Comparison of ENCODE assay signal across 1 cellular context in the genomic region with DNA sequence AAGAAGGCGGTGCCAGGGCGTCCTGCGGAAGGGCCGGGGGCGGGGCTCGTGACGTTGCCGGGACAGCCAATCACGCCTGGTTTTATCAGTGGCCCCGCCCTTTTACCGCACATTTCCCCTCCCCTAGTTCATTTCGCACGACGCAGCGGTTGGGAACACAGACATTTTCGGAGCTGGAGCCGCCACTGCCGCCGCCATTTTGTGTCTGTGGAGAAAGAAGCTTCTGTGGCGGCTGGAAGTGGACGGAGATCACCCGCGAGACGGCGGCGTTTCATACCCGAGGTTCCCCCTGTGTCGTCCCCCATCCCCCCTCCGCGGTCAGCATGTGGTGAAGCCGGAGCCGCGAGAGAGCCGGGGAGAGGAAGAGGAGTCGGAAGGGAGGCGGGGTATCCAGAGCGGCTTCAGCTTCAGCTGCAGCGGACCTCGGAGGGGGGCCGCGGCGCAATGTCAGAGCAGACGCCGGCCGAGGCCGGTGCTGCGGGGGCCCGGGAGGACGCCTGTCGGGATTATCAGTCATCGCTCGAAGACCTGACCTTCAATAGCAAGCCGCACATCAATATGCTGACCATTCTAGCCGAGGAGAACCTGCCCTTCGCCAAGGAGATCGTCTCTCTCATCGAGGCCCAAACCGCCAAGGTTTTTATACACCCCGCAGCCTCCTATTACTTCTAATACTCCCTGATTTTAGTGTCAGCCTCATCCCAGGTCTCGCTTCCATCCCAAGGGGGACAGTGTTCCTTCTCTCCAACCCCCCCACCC.
A peak's percentile ranks its signal among the peaks of the same experiment; 100 is the strongest.
TF ChIP-seq lines count a peak whose summit lies in the region.

A gene with protein sequence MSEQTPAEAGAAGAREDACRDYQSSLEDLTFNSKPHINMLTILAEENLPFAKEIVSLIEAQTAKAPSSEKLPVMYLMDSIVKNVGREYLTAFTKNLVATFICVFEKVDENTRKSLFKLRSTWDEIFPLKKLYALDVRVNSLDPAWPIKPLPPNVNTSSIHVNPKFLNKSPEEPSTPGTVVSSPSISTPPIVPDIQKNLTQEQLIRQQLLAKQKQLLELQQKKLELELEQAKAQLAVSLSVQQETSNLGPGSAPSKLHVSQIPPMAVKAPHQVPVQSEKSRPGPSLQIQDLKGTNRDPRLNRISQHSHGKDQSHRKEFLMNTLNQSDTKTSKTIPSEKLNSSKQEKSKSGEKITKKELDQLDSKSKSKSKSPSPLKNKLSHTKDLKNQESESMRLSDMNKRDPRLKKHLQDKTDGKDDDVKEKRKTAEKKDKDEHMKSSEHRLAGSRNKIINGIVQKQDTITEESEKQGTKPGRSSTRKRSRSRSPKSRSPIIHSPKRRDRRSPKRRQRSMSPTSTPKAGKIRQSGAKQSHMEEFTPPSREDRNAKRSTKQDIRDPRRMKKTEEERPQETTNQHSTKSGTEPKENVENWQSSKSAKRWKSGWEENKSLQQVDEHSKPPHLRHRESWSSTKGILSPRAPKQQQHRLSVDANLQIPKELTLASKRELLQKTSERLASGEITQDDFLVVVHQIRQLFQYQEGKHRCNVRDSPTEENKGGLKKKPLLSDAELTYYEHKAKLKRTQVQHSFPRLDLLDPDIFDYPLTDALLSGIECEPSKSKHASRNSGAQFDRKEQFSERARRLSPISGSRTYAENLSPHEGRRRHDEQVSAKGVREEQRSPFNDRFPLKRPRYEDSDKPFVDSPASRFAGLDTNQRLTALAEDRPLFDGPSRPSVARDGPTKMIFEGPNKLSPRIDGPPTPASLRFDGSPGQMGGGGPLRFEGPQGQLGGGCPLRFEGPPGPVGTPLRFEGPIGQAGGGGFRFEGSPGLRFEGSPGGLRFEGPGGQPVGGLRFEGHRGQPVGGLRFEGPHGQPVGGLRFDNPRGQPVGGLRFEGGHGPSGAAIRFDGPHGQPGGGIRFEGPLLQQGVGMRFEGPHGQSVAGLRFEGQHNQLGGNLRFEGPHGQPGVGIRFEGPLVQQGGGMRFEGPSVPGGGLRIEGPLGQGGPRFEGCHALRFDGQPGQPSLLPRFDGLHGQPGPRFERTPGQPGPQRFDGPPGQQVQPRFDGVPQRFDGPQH (N-terminal part only) (plus strand): TSS at position 136 of the 759 bp plus-strand sequence. CDS start 309 bp downstream, at position 445.

TF ChIP-seq in HepG2, 621 proteins besides CTCF, POLR2A, EP300 and RAD21 (continued from another document and continues in another):
- TF ChIP-seq, protein P1, sequence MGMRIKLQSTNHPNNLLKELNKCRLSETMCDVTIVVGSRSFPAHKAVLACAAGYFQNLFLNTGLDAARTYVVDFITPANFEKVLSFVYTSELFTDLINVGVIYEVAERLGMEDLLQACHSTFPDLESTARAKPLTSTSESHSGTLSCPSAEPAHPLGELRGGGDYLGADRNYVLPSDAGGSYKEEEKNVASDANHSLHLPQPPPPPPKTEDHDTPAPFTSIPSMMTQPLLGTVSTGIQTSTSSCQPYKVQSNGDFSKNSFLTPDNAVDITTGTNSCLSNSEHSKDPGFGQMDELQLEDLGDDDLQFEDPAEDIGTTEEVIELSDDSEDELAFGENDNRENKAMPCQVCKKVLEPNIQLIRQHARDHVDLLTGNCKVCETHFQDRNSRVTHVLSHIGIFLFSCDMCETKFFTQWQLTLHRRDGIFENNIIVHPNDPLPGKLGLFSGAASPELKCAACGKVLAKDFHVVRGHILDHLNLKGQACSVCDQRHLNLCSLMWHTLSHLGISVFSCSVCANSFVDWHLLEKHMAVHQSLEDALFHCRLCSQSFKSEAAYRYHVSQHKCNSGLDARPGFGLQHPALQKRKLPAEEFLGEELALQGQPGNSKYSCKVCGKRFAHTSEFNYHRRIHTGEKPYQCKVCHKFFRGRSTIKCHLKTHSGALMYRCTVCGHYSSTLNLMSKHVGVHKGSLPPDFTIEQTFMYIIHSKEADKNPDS (CRISPR knock-in tag; IDR thresholded peaks at IDR 0.05) = no peak
- no peak for TF ChIP-seq ZBTB7A (CRISPR knock-in tag; IDR thresholded peaks at IDR 0.05)
- no peak for TF ChIP-seq ZNF850 (CRISPR knock-in tag; conservative IDR thresholded peaks at IDR 0.05)
- no peak for TF ChIP-seq GABPA (IDR thresholded peaks at IDR 0.05; ENCODE audit: low read depth, low read length)
- peak; percentile 77; the same call in 1 of the 2 replicates for TF ChIP-seq GABPA (CRISPR knock-in tag; IDR thresholded peaks at IDR 0.05; ENCODE audit: low read depth)
- TF ChIP-seq, protein P2, sequence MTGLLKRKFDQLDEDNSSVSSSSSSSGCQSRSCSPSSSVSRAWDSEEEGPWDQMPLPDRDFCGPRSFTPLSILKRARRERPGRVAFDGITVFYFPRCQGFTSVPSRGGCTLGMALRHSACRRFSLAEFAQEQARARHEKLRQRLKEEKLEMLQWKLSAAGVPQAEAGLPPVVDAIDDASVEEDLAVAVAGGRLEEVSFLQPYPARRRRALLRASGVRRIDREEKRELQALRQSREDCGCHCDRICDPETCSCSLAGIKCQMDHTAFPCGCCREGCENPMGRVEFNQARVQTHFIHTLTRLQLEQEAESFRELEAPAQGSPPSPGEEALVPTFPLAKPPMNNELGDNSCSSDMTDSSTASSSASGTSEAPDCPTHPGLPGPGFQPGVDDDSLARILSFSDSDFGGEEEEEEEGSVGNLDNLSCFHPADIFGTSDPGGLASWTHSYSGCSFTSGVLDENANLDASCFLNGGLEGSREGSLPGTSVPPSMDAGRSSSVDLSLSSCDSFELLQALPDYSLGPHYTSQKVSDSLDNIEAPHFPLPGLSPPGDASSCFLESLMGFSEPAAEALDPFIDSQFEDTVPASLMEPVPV (CRISPR knock-in tag; IDR thresholded peaks at IDR 0.05) = 0 out of 2 replicates have a peak, but pooled peaks have one; percentile 6
- peak; percentile 50; the same call in 1 of the 2 replicates for TF ChIP-seq MYC (CRISPR knock-in tag; IDR thresholded peaks at IDR 0.05; ENCODE audit: borderline replicate concordance)
- TF ChIP-seq ZNF598 (CRISPR knock-in tag; IDR thresholded peaks at IDR 0.05; ENCODE audit: borderline replicate concordance) = peak; percentile 22; the same call in 1 of the 2 replicates
- TF ChIP-seq, protein P3, sequence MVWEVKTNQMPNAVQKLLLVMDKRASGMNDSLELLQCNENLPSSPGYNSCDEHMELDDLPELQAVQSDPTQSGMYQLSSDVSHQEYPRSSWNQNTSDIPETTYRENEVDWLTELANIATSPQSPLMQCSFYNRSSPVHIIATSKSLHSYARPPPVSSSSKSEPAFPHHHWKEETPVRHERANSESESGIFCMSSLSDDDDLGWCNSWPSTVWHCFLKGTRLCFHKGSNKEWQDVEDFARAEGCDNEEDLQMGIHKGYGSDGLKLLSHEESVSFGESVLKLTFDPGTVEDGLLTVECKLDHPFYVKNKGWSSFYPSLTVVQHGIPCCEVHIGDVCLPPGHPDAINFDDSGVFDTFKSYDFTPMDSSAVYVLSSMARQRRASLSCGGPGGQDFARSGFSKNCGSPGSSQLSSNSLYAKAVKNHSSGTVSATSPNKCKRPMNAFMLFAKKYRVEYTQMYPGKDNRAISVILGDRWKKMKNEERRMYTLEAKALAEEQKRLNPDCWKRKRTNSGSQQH (CRISPR knock-in tag; IDR thresholded peaks at IDR 0.05; ENCODE audit: low read depth) = peak; percentile 64; the same call in 1 of the 2 replicates
- TF ChIP-seq, protein P4, sequence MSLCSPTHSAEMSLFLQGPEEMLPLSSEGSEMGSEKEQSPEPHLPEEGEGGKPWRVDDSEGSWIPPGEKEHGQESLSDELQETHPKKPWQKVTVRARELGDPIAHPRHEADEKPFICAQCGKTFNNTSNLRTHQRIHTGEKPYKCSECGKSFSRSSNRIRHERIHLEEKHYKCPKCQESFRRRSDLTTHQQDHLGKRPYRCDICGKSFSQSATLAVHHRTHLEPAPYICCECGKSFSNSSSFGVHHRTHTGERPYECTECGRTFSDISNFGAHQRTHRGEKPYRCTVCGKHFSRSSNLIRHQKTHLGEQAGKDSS (CRISPR knock-in tag; IDR thresholded peaks at IDR 0.05; ENCODE audit: borderline replicate concordance, low read depth) = no peak
- peak; percentile 64; the same call in 1 of the 2 replicates for TF ChIP-seq ZNF841 (CRISPR knock-in tag; IDR thresholded peaks at IDR 0.05; ENCODE audit: borderline replicate concordance)
- peak; percentile 35; the same call in 1 of the 2 replicates for TF ChIP-seq ZNF83 (CRISPR knock-in tag; IDR thresholded peaks at IDR 0.05; ENCODE audit: borderline replicate concordance)
- peak; percentile 23; the same call in 1 of the 2 replicates for TF ChIP-seq KMT2B (CRISPR knock-in tag; IDR thresholded peaks at IDR 0.05)
- peak; percentile 82; the same call in 1 of the 2 replicates for TF ChIP-seq HOXA5 (CRISPR knock-in tag; IDR thresholded peaks at IDR 0.05)
- TF ChIP-seq HOXD1 (CRISPR knock-in tag; IDR thresholded peaks at IDR 0.05) = peak; percentile 9; the same call in 1 of the 2 replicates
- TF ChIP-seq, protein P5, sequence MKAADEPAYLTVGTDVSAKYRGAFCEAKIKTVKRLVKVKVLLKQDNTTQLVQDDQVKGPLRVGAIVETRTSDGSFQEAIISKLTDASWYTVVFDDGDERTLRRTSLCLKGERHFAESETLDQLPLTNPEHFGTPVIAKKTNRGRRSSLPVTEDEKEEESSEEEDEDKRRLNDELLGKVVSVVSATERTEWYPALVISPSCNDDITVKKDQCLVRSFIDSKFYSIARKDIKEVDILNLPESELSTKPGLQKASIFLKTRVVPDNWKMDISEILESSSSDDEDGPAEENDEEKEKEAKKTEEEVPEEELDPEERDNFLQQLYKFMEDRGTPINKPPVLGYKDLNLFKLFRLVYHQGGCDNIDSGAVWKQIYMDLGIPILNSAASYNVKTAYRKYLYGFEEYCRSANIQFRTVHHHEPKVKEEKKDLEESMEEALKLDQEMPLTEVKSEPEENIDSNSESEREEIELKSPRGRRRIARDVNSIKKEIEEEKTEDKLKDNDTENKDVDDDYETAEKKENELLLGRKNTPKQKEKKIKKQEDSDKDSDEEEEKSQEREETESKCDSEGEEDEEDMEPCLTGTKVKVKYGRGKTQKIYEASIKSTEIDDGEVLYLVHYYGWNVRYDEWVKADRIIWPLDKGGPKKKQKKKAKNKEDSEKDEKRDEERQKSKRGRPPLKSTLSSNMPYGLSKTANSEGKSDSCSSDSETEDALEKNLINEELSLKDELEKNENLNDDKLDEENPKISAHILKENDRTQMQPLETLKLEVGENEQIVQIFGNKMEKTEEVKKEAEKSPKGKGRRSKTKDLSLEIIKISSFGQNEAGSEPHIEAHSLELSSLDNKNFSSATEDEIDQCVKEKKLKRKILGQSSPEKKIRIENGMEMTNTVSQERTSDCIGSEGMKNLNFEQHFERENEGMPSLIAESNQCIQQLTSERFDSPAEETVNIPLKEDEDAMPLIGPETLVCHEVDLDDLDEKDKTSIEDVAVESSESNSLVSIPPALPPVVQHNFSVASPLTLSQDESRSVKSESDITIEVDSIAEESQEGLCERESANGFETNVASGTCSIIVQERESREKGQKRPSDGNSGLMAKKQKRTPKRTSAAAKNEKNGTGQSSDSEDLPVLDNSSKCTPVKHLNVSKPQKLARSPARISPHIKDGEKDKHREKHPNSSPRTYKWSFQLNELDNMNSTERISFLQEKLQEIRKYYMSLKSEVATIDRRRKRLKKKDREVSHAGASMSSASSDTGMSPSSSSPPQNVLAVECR (CRISPR knock-in tag; IDR thresholded peaks at IDR 0.05; ENCODE audit: borderline replicate concordance) = peak; percentile 80
- no peak for TF ChIP-seq ZNF569 (CRISPR knock-in tag; IDR thresholded peaks at IDR 0.05; ENCODE audit: borderline replicate concordance)
- TF ChIP-seq, protein P6, sequence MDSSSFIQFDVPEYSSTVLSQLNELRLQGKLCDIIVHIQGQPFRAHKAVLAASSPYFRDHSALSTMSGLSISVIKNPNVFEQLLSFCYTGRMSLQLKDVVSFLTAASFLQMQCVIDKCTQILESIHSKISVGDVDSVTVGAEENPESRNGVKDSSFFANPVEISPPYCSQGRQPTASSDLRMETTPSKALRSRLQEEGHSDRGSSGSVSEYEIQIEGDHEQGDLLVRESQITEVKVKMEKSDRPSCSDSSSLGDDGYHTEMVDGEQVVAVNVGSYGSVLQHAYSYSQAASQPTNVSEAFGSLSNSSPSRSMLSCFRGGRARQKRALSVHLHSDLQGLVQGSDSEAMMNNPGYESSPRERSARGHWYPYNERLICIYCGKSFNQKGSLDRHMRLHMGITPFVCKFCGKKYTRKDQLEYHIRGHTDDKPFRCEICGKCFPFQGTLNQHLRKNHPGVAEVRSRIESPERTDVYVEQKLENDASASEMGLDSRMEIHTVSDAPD (CRISPR knock-in tag; IDR thresholded peaks at IDR 0.05) = 0 out of 2 replicates have a peak, but pooled peaks have one; percentile 12
- peak; percentile 50; the same call in 1 of the 2 replicates for TF ChIP-seq ZFX (CRISPR knock-in tag; IDR thresholded peaks at IDR 0.05; ENCODE audit: low read depth)
- no peak for TF ChIP-seq FOXP1 (IDR thresholded peaks at IDR 0.05)
- TF ChIP-seq FOXP1 (CRISPR knock-in tag; IDR thresholded peaks at IDR 0.05) = no peak
- TF ChIP-seq, protein P7, sequence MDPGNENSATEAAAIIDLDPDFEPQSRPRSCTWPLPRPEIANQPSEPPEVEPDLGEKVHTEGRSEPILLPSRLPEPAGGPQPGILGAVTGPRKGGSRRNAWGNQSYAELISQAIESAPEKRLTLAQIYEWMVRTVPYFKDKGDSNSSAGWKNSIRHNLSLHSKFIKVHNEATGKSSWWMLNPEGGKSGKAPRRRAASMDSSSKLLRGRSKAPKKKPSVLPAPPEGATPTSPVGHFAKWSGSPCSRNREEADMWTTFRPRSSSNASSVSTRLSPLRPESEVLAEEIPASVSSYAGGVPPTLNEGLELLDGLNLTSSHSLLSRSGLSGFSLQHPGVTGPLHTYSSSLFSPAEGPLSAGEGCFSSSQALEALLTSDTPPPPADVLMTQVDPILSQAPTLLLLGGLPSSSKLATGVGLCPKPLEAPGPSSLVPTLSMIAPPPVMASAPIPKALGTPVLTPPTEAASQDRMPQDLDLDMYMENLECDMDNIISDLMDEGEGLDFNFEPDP (CRISPR knock-in tag; conservative IDR thresholded peaks at IDR 0.05) = 0 out of 2 replicates have a peak, but pooled peaks have one; percentile 62
- peak; percentile 54 for TF ChIP-seq PHF21A (CRISPR knock-in tag; IDR thresholded peaks at IDR 0.05)
- 0 out of 2 replicates have a peak, but pooled peaks have one; percentile 30 for TF ChIP-seq FOXA3 (CRISPR knock-in tag; IDR thresholded peaks at IDR 0.05)
- no peak for TF ChIP-seq PAF1 (CRISPR knock-in tag; IDR thresholded peaks at IDR 0.05)
- no peak for TF ChIP-seq ZNF660 (CRISPR knock-in tag; IDR thresholded peaks at IDR 0.05; ENCODE audit: borderline replicate concordance, low read depth)
- TF ChIP-seq ZNF816 (CRISPR knock-in tag; IDR thresholded peaks at IDR 0.05; ENCODE audit: borderline replicate concordance) = peak; percentile 66
- peak; percentile 80; the same call in 1 of the 2 replicates for TF ChIP-seq GTF2F1 (IDR thresholded peaks at IDR 0.05; ENCODE audit: low read length)
- TF ChIP-seq ZNF333 (CRISPR knock-in tag; IDR thresholded peaks at IDR 0.05; ENCODE audit: borderline replicate concordance) = 0 out of 2 replicates have a peak, but pooled peaks have one; percentile 5
- peak; percentile 38; the same call in 1 of the 2 replicates for TF ChIP-seq ZNF350 (CRISPR knock-in tag; IDR thresholded peaks at IDR 0.05; ENCODE audit: borderline replicate concordance, low read depth)
- TF ChIP-seq ZNF274 (CRISPR knock-in tag; IDR thresholded peaks at IDR 0.05) = peak; percentile 70
- TF ChIP-seq HNRNPL (IDR thresholded peaks at IDR 0.05; ENCODE audit: low read depth, low read length) = peak; percentile 63; the same call in 1 of the 2 replicates
- TF ChIP-seq BRD4 (CRISPR knock-in tag; IDR thresholded peaks at IDR 0.05) = peak; percentile 61; the same call in 1 of the 2 replicates
- TF ChIP-seq ZNF747 (CRISPR knock-in tag; IDR thresholded peaks at IDR 0.05; ENCODE audit: borderline replicate concordance) = 0 out of 2 replicates have a peak, but pooled peaks have one; percentile 48
- peak; percentile 60; the same call in 1 of the 2 replicates for TF ChIP-seq ATF7-NPFF (CRISPR knock-in tag; IDR thresholded peaks at IDR 0.05; ENCODE audit: low read depth)
- no peak for TF ChIP-seq STAT5B (CRISPR knock-in tag; IDR thresholded peaks at IDR 0.05)
- TF ChIP-seq GFI1 (CRISPR knock-in tag; IDR thresholded peaks at IDR 0.05; ENCODE audit: borderline replicate concordance) = no peak
